8 cellular contexts compared by ENCODE assay signal in the genomic region with DNA sequence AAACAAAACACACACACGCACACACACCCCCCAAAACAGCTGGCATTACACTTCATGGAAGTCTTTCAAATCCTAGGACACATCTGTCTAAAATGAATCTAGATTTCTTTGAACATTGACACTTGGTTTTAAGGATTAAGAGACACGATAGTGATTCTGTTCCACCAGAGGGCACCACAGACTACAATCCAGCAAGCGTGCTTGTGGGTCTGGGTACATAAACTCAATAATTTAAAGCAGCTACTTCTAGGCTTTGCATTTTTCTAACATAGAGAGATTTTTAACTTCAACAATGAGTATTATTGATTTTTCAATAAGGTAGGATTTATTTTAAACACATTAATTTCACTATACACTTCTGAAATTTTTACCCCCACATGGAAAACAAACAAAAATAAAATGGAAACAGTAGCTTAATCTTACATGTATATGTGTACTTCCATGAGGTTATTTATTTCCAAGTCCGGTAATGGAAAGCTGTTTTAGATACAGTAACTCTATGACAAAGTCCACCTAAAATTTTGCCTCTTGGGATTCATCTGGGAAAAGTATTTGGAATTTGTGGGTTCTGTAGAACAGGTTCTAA.
DNase-seq lines count a peak whose midpoint lies in the region; ATAC-seq and TF ChIP-seq lines count a peak whose summit lies in the region.

No MANE protein-coding gene starts in this region.

- H3K27me3 ChIP-seq in cardiac muscle cell, result no peaks in the 10 kb centered on the region
- H3K27me3 ChIP-seq in RWPE2 (ENCODE audit: insufficient read depth, poor library complexity, severe bottlenecking), result no peaks in the 10 kb centered on the region
- H3K27me3 ChIP-seq in prostate gland (replicated peaks; ENCODE audit: insufficient read depth), result no peaks in the 10 kb centered on the region

- H3K4me3 Mint-ChIP-seq in activated naive CD4-positive, alpha-beta T cell treated with anti-CD3 and anti-CD28 coated beads, Interleukin-2, amount 10 ng/mL, durations not matched to agents 7 days and 5 days, result no peak overlapping the region

- no peak for TF ChIP-seq POLR2A in prostate gland (IDR thresholded peaks at IDR 0.05)

- H3K4me3 ChIP-seq in cardiac muscle cell (no peak overlapping the region), RWPE2 (ENCODE audit: severe bottlenecking) (no peak overlapping the region), prostate gland (no peak overlapping the region)

- no peak overlapping the region for H3K27ac ChIP-seq in cardiac muscle cell
- H3K27ac ChIP-seq in RWPE2 (ENCODE audit: poor library complexity, severe bottlenecking), result no peak overlapping the region
- H3K27ac ChIP-seq in prostate gland, result no peak overlapping the region

- no peaks in the 10 kb centered on the region for H3K36me3 Mint-ChIP-seq in activated naive CD4-positive, alpha-beta T cell treated with anti-CD3 and anti-CD28 coated beads, Interleukin-2, amount 10 ng/mL, durations not matched to agents 7 days and 5 days

- H3K4me1 ChIP-seq in cardiac muscle cell (ENCODE audit: low read depth) (peaks cover 12% of the 10 kb centered on the region), RWPE2 (ENCODE audit: insufficient read depth, poor library complexity, severe bottlenecking) (no peaks in the 10 kb centered on the region), prostate gland (replicated peaks) (no peaks in the 10 kb centered on the region)

- H3K9me3 ChIP-seq in cardiac muscle cell (ENCODE audit: low read depth) (no peaks in the 10 kb centered on the region), RWPE2 (ENCODE audit: severe bottlenecking) (no peaks in the 10 kb centered on the region), prostate gland (no peaks in the 10 kb centered on the region)

- 32% methylated on average over 4 of the region's 4 CpGs for WGBS in prostate gland

- ATAC-seq in RWPE2 (ENCODE audit: low read depth), result peak; percentile 72
- no peak for ATAC-seq in HG03196 (IDR thresholded peaks at IDR 0.05; ENCODE audit: unreplicated experiment)

- H3K36me3 ChIP-seq in cardiac muscle cell (no peaks in the 10 kb centered on the region), RWPE2 (ENCODE audit: low read depth) (no peaks in the 10 kb centered on the region), prostate gland (no peaks in the 10 kb centered on the region)

- CTCF ChIA-PET in activated naive CD4-positive, alpha-beta T cell treated with anti-CD3 and anti-CD28 coated beads, Interleukin-2, amount 10 ng/mL, durations not matched to agents 7 days and 5 days (lab: Charles Lee), result interaction anchor here (0.6 to 5.3 kb wide), 27 partner anchors 11 to 1126 kb away, joined by 3 to 59 read pairs (median 4); no protein-coding TSS in a partner anchor

- no peak overlapping the region for H3K27ac Mint-ChIP-seq in activated naive CD4-positive, alpha-beta T cell treated with anti-CD3 and anti-CD28 coated beads, Interleukin-2, amount 10 ng/mL, durations not matched to agents 7 days and 5 days

- peaks cover 4% of the 10 kb centered on the region for H3K4me1 Mint-ChIP-seq in activated naive CD4-positive, alpha-beta T cell treated with anti-CD3 and anti-CD28 coated beads, Interleukin-2, amount 10 ng/mL, durations not matched to agents 7 days and 5 days

- in situ Hi-C loops in KBM-7 (cut with MboI; ENCODE audit: low pct_unique_long_range_greater_than_20kb, low sequenced_read_pairs), result no loop called here

- DNase-seq in cardiac muscle cell (ENCODE audit: low read depth in 1 of 2, low spot score in 1 of 2) (peak; percentile 78 to 87), cardiac septum (ENCODE audit: low spot score) (no peak), KBM-7 (peak; percentile 69), RWPE2 (ENCODE audit: low spot score) (peak; percentile 45), glomerular visceral epithelial cell (ENCODE audit: extremely low spot score) (peak; percentile 67), prostate gland (ENCODE audit: low spot score) (peak; percentile 49)
- peak; percentile 76 for DNase-seq in activated naive CD4-positive, alpha-beta T cell treated with anti-CD3 and anti-CD28 coated beads, Interleukin-2, amount 10 ng/mL, durations not matched to agents 7 days and 5 days

- no peaks in the 10 kb centered on the region for H3K9me3 Mint-ChIP-seq in activated naive CD4-positive, alpha-beta T cell treated with anti-CD3 and anti-CD28 coated beads, Interleukin-2, amount 10 ng/mL, durations not matched to agents 7 days and 5 days

- H3K27me3 Mint-ChIP-seq in activated naive CD4-positive, alpha-beta T cell treated with anti-CD3 and anti-CD28 coated beads, Interleukin-2, amount 10 ng/mL, durations not matched to agents 7 days and 5 days, result peaks cover 18% of the 10 kb centered on the region

- intact Hi-C loops in cardiac septum (cut with DNase I), result loop anchor here (2.0 to 5.0 kb wide), 3 partner anchors 156 to 710 kb away; no protein-coding TSS in a partner anchor
- intact Hi-C loops in prostate gland (cut with DNase I), result loop anchor here (5.0 to 10.0 kb wide), 3 partner anchors 152 to 705 kb away; no protein-coding TSS in a partner anchor

- TF ChIP-seq CTCF in cardiac muscle cell (IDR thresholded peaks at IDR 0.05; ENCODE audit: low read depth, low read length), result peak; percentile 75
- peak; percentile 89 for TF ChIP-seq CTCF in RWPE2 (IDR thresholded peaks at IDR 0.05; ENCODE audit: poor library complexity, severe bottlenecking)
- TF ChIP-seq CTCF in prostate gland (IDR thresholded peaks at IDR 0.05), result peak; percentile 37 to 71 (median 62)
